In the genomic region with DNA sequence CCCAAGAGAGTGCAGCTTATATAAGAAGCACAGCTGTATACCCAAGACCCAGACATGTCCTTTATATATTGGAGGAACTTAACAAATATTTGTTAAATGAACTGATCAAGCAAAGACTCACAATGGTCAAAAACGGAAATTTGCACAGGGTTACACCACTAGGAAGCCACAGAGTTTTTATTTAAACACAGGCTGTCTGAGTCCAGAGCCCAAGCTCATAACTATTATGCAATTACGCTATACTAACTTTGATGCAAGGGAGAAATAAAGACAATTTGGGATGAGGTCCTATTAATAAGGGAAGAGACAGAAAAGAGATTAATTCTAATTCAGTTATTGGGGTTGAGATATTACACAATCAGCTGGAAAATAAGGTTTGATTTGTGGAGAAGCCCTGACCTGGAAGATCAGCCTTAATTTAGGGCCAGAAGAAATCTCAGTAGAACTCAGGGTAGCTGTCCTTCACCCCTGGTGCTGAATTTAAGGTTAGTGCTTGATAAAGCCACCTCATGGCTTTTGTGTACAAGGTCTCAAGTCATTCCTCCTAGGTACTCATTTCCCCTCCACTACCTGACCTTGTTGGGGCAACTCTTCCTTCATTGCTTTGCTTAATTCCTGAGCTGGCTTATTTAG, we compare ENCODE assay signal across 1 cellular context.
TF ChIP-seq lines count a peak whose summit lies in the region.

No MANE protein-coding gene starts in this region.

TF ChIP-seq in HepG2, 621 proteins besides CTCF, POLR2A, EP300 and RAD21 (continued from another document and continues in another):
- TF ChIP-seq, protein P1, sequence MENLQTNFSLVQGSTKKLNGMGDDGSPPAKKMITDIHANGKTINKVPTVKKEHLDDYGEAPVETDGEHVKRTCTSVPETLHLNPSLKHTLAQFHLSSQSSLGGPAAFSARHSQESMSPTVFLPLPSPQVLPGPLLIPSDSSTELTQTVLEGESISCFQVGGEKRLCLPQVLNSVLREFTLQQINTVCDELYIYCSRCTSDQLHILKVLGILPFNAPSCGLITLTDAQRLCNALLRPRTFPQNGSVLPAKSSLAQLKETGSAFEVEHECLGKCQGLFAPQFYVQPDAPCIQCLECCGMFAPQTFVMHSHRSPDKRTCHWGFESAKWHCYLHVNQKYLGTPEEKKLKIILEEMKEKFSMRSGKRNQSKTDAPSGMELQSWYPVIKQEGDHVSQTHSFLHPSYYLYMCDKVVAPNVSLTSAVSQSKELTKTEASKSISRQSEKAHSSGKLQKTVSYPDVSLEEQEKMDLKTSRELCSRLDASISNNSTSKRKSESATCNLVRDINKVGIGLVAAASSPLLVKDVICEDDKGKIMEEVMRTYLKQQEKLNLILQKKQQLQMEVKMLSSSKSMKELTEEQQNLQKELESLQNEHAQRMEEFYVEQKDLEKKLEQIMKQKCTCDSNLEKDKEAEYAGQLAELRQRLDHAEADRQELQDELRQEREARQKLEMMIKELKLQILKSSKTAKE (CRISPR knock-in tag; IDR thresholded peaks at IDR 0.05; ENCODE audit: borderline replicate concordance) = peak; percentile 47; the same call in 1 of the 2 replicates
- TF ChIP-seq ZBTB7A (CRISPR knock-in tag; IDR thresholded peaks at IDR 0.05) (no peak), RBM39 (IDR thresholded peaks at IDR 0.05; ENCODE audit: low read depth, low read length, poor library complexity, severe bottlenecking) (no peak), JUND (CRISPR knock-in tag; IDR thresholded peaks at IDR 0.05) (no peak), HNF4G (IDR thresholded peaks at IDR 0.05; ENCODE audit: borderline replicate concordance, low read depth, low read length) (no peak), HNF4G (CRISPR knock-in tag; IDR thresholded peaks at IDR 0.05; ENCODE audit: borderline replicate concordance, low read depth) (no peak), CEBPB (IDR thresholded peaks at IDR 0.05; ENCODE audit: borderline replicate concordance, low read depth, low read length) (peak; percentile 80), ZFP36L2 (CRISPR knock-in tag; IDR thresholded peaks at IDR 0.05) (0 out of 2 replicates have a peak, but pooled peaks have one; percentile 54), MED1 (CRISPR knock-in tag; IDR thresholded peaks at IDR 0.05) (peak; percentile 29; the same call in 1 of the 2 replicates), HNRNPK (IDR thresholded peaks at IDR 0.05; ENCODE audit: low read depth, low read length, poor library complexity, severe bottlenecking) (no peak), RXRA (CRISPR knock-in tag; IDR thresholded peaks at IDR 0.05) (no peak), ZNF501 (CRISPR knock-in tag; IDR thresholded peaks at IDR 0.05) (no peak), NCOR1 (IDR thresholded peaks at IDR 0.05; ENCODE audit: borderline replicate concordance, low read length) (peak; percentile 40; the same call in 1 of the 2 replicates), ZBTB21 (CRISPR knock-in tag; IDR thresholded peaks at IDR 0.05) (peak; percentile 16; the same call in 1 of the 2 replicates), TCF7 (IDR thresholded peaks at IDR 0.05; ENCODE audit: low read depth) (peak; percentile 22; the same call in 1 of the 2 replicates), TBL1XR1 (IDR thresholded peaks at IDR 0.05; ENCODE audit: borderline replicate concordance, low read length, partially characterized antibody) (peak; percentile 40), ZNF558 (CRISPR knock-in tag; IDR thresholded peaks at IDR 0.05; ENCODE audit: borderline replicate concordance) (no peak), ZNF543 (CRISPR knock-in tag; IDR thresholded peaks at IDR 0.05) (no peak), GABPA (IDR thresholded peaks at IDR 0.05; ENCODE audit: low read depth, low read length) (no peak), GABPA (CRISPR knock-in tag; IDR thresholded peaks at IDR 0.05; ENCODE audit: low read depth) (no peak), HMG20B (CRISPR knock-in tag; conservative IDR thresholded peaks at IDR 0.05) (peak; percentile 90), TCF12 (IDR thresholded peaks at IDR 0.05) (no peak), TCF12 (CRISPR knock-in tag; IDR thresholded peaks at IDR 0.05) (no peak), ZMYM4 (CRISPR knock-in tag; IDR thresholded peaks at IDR 0.05) (no peak), ZNF607 (CRISPR knock-in tag; IDR thresholded peaks at IDR 0.05; ENCODE audit: borderline replicate concordance) (no peak), SALL1 (CRISPR knock-in tag; IDR thresholded peaks at IDR 0.05) (no peak; the same call in 1 of the 2 replicates), NFKB2 (CRISPR knock-in tag; IDR thresholded peaks at IDR 0.05; ENCODE audit: borderline replicate concordance) (no peak), TEAD2 (CRISPR knock-in tag; IDR thresholded peaks at IDR 0.05) (no peak), TSC22D2 (CRISPR knock-in tag; IDR thresholded peaks at IDR 0.05; ENCODE audit: borderline replicate concordance) (0 out of 2 replicates have a peak, but pooled peaks have one; percentile 65), EEA1 (CRISPR knock-in tag; IDR thresholded peaks at IDR 0.05; ENCODE audit: borderline replicate concordance) (no peak), ZNF160 (CRISPR knock-in tag; IDR thresholded peaks at IDR 0.05) (no peak), KAT7 (CRISPR knock-in tag; IDR thresholded peaks at IDR 0.05; ENCODE audit: borderline replicate concordance) (no peak), NR2F2 (IDR thresholded peaks at IDR 0.05; ENCODE audit: borderline replicate concordance, low read depth) (no peak), RFX5 (IDR thresholded peaks at IDR 0.05; ENCODE audit: low read depth, low read length) (no peak), HHEX (CRISPR knock-in tag; IDR thresholded peaks at IDR 0.05) (no peak), NAIF1 (CRISPR knock-in tag; IDR thresholded peaks at IDR 0.05; ENCODE audit: borderline replicate concordance) (peak; percentile 50; the same call in 1 of the 2 replicates), SAP130 (CRISPR knock-in tag; IDR thresholded peaks at IDR 0.05; ENCODE audit: low read depth) (peak; percentile 29), ZFY (CRISPR knock-in tag; IDR thresholded peaks at IDR 0.05) (no peak), ZKSCAN1 (IDR thresholded peaks at IDR 0.05; ENCODE audit: low read length) (no peak), ZNF549 (CRISPR knock-in tag; IDR thresholded peaks at IDR 0.05) (no peak), MEF2D (CRISPR knock-in tag; IDR thresholded peaks at IDR 0.05) (peak; percentile 72; the same call in 1 of the 2 replicates), SALL2 (CRISPR knock-in tag; IDR thresholded peaks at IDR 0.05) (no peak), SMC3 (IDR thresholded peaks at IDR 0.05; ENCODE audit: low read length) (peak; percentile 36; the same call in 1 of the 2 replicates), TAF15 (IDR thresholded peaks at IDR 0.05; ENCODE audit: low read depth, low read length, poor library complexity, severe bottlenecking) (no peak), ZNF17 (CRISPR knock-in tag; IDR thresholded peaks at IDR 0.05) (no peak), ATF1 (CRISPR knock-in tag; IDR thresholded peaks at IDR 0.05) (no peak)
- TF ChIP-seq, protein P2, sequence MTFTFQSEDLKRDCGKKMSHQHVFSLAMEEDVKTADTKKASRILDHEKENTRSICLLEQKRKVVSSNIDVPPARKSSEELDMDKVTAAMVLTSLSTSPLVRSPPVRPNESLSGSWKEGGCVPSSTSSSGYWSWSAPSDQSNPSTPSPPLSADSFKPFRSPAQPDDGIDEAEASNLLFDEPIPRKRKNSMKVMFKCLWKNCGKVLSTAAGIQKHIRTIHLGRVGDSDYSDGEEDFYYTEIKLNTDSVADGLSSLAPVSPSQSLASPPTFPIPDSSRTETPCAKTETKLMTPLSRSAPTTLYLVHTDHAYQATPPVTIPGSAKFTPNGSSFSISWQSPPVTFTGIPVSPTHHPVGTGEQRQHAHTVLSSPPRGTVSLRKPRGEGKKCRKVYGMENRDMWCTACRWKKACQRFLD (CRISPR knock-in tag; IDR thresholded peaks at IDR 0.05; ENCODE audit: borderline replicate concordance) = no peak
- TF ChIP-seq, protein P3, sequence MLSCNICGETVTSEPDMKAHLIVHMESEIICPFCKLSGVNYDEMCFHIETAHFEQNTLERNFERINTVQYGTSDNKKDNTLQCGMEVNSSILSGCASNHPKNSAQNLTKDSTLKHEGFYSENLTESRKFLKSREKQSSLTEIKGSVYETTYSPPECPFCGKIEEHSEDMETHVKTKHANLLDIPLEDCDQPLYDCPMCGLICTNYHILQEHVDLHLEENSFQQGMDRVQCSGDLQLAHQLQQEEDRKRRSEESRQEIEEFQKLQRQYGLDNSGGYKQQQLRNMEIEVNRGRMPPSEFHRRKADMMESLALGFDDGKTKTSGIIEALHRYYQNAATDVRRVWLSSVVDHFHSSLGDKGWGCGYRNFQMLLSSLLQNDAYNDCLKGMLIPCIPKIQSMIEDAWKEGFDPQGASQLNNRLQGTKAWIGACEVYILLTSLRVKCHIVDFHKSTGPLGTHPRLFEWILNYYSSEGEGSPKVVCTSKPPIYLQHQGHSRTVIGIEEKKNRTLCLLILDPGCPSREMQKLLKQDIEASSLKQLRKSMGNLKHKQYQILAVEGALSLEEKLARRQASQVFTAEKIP (CRISPR knock-in tag; IDR thresholded peaks at IDR 0.05; ENCODE audit: borderline replicate concordance) = no peak
- TF ChIP-seq, protein P4, sequence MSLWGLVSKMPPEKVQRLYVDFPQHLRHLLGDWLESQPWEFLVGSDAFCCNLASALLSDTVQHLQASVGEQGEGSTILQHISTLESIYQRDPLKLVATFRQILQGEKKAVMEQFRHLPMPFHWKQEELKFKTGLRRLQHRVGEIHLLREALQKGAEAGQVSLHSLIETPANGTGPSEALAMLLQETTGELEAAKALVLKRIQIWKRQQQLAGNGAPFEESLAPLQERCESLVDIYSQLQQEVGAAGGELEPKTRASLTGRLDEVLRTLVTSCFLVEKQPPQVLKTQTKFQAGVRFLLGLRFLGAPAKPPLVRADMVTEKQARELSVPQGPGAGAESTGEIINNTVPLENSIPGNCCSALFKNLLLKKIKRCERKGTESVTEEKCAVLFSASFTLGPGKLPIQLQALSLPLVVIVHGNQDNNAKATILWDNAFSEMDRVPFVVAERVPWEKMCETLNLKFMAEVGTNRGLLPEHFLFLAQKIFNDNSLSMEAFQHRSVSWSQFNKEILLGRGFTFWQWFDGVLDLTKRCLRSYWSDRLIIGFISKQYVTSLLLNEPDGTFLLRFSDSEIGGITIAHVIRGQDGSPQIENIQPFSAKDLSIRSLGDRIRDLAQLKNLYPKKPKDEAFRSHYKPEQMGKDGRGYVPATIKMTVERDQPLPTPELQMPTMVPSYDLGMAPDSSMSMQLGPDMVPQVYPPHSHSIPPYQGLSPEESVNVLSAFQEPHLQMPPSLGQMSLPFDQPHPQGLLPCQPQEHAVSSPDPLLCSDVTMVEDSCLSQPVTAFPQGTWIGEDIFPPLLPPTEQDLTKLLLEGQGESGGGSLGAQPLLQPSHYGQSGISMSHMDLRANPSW (CRISPR knock-in tag; IDR thresholded peaks at IDR 0.05; ENCODE audit: borderline replicate concordance) = no peak
- TF ChIP-seq, protein P5, sequence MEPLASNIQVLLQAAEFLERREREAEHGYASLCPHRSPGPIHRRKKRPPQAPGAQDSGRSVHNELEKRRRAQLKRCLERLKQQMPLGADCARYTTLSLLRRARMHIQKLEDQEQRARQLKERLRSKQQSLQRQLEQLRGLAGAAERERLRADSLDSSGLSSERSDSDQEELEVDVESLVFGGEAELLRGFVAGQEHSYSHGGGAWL (CRISPR knock-in tag; IDR thresholded peaks at IDR 0.05) = no peak
- TF ChIP-seq, protein P6, sequence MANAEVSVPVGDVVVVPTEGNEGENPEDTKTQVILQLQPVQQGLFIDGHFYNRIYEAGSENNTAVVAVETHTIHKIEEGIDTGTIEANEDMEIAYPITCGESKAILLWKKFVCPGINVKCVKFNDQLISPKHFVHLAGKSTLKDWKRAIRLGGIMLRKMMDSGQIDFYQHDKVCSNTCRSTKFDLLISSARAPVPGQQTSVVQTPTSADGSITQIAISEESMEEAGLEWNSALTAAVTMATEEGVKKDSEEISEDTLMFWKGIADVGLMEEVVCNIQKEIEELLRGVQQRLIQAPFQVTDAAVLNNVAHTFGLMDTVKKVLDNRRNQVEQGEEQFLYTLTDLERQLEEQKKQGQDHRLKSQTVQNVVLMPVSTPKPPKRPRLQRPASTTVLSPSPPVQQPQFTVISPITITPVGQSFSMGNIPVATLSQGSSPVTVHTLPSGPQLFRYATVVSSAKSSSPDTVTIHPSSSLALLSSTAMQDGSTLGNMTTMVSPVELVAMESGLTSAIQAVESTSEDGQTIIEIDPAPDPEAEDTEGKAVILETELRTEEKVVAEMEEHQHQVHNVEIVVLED (CRISPR knock-in tag; IDR thresholded peaks at IDR 0.05; ENCODE audit: borderline replicate concordance) = no peak
- TF ChIP-seq, protein P7, sequence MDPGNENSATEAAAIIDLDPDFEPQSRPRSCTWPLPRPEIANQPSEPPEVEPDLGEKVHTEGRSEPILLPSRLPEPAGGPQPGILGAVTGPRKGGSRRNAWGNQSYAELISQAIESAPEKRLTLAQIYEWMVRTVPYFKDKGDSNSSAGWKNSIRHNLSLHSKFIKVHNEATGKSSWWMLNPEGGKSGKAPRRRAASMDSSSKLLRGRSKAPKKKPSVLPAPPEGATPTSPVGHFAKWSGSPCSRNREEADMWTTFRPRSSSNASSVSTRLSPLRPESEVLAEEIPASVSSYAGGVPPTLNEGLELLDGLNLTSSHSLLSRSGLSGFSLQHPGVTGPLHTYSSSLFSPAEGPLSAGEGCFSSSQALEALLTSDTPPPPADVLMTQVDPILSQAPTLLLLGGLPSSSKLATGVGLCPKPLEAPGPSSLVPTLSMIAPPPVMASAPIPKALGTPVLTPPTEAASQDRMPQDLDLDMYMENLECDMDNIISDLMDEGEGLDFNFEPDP (CRISPR knock-in tag; conservative IDR thresholded peaks at IDR 0.05) = no peak
- TF ChIP-seq, protein P8, sequence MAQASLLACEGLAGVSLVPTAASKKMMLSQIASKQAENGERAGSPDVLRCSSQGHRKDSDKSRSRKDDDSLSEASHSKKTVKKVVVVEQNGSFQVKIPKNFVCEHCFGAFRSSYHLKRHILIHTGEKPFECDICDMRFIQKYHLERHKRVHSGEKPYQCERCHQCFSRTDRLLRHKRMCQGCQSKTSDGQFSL (CRISPR knock-in tag; IDR thresholded peaks at IDR 0.05) = no peak
- TF ChIP-seq, protein P9, sequence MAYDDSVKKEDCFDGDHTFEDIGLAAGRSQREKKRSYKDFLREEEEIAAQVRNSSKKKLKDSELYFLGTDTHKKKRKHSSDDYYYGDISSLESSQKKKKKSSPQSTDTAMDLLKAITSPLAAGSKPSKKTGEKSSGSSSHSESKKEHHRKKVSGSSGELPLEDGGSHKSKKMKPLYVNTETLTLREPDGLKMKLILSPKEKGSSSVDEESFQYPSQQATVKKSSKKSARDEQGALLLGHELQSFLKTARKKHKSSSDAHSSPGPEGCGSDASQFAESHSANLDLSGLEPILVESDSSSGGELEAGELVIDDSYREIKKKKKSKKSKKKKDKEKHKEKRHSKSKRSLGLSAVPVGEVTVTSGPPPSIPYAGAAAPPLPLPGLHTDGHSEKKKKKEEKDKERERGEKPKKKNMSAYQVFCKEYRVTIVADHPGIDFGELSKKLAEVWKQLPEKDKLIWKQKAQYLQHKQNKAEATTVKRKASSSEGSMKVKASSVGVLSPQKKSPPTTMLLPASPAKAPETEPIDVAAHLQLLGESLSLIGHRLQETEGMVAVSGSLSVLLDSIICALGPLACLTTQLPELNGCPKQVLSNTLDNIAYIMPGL (CRISPR knock-in tag; IDR thresholded peaks at IDR 0.05; ENCODE audit: borderline replicate concordance in 1 of 2, low read depth in 1 of 2) = 0 out of 4 replicates have a peak, but pooled peaks of 1 of the 2 experiments have one; percentile 12
- TF ChIP-seq, protein P10, sequence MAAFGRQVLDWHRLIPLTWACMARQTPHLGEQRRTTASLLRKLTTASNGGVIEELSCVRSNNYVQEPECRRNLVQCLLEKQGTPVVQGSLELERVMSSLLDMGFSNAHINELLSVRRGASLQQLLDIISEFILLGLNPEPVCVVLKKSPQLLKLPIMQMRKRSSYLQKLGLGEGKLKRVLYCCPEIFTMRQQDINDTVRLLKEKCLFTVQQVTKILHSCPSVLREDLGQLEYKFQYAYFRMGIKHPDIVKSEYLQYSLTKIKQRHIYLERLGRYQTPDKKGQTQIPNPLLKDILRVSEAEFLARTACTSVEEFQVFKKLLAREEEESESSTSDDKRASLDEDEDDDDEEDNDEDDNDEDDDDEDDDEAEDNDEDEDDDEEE (CRISPR knock-in tag; IDR thresholded peaks at IDR 0.05) = peak; percentile 53; the same call in 1 of the 2 replicates
